18 cellular contexts compared by ENCODE assay signal in the genomic region with DNA sequence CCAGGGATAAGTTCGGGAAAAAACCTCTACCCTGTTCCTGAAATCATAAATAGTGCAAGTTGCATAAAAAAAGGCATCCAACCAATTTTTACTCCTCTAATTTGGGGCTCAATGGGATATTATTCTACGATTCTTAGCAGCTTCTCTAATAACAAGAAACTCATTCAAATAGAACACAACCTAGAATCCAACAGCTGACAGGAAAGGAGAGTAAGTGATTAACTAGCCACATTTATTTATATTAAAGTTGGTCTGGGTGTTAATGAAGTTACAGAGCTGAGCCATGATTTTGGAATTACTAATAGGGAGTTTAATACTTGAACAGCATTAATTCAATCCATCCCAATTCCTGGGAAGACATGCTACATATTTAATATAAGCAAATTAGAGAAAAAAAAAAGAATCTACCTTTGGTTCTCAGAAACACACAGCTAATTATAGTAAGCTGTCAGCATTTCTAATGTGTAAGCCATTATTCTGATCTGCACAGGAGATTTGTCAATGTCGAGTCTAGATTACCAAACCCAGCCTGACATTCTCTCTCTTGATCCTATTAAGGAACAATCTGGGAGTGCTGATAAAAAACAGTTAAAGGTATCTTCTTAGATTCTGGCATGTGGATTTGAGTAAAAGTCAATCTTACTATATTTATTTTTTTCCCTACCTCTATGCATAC.
DNase-seq lines count a peak whose midpoint lies in the region; ATAC-seq and TF ChIP-seq lines count a peak whose summit lies in the region.
"Had no signal": no experiment of that assay in that cellular context is flagged by ENCODE, and none has a peak within 500 bp of the region (broad histone marks: within the 10 kb centered on the region; RNA-seq: fewer than 3 reads in every experiment).

No MANE protein-coding gene starts in this region.

- no peaks in the 10 kb centered on the region for H3K27me3 Mint-ChIP-seq in nephron (ENCODE audit: low read depth)

- H3K36me3 ChIP-seq in body of pancreas (replicated peaks in 1 of 2; ENCODE audit: insufficient read depth in 1 of 2, low read depth in 2 of 2): no peaks in the 10 kb centered on the region

- H3K27ac Mint-ChIP-seq in nephron: peak overlapping the region; percentile 13 to 77 (median 15)
- H3K27ac Mint-ChIP-seq: HFFc6 had no signal

- H3K27ac ChIP-seq in body of pancreas: no peak overlapping the region
- H3K27ac ChIP-seq: adrenal gland had no signal

- no peak for TF ChIP-seq POLR2A in body of pancreas (IDR thresholded peaks at IDR 0.05)

- H3K27me3 ChIP-seq in body of pancreas: no peaks in the 10 kb centered on the region
- H3K27me3 ChIP-seq: adrenal gland had no signal

- DNase-seq in germinal center (ENCODE audit: low spot score) (no peak), glomerular visceral epithelial cell (ENCODE audit: extremely low spot score) (no peak), body of pancreas (no peak)
- no peak for DNase-seq in activated CD8-positive, alpha-beta memory T cell treated with anti-CD3 and anti-CD28 coated beads, Interleukin-2, amount 50 U/mL, for 48 hours
- DNase-seq: activated CD4-positive, alpha-beta T cell treated with anti-CD3 and anti-CD28 coated beads for 48 hours; activated T-cell treated with anti-CD3 and anti-CD28 coated beads, Interleukin-2, amount 50 U/mL, for 48 hours; adrenal gland; DMS153; head of caudate nucleus; HFFc6; NCI-H2081; NCI-H774; stimulated activated CD4-positive, alpha-beta T cell treated with anti-CD3 and anti-CD28 coated beads, Interleukin-1b, Interleukin-23, amount 100 ng/mL, for 48 hours; T-helper 2 cell had no signal

- H3K9me3 Mint-ChIP-seq in nephron: no peaks in the 10 kb centered on the region
- H3K9me3 Mint-ChIP-seq: HFFc6 had no signal

- H3K9me3 ChIP-seq in body of pancreas: no peaks in the 10 kb centered on the region
- H3K9me3 ChIP-seq: adrenal gland had no signal

- intact Hi-C loops in body of pancreas (cut with DNase I): no loop called here

- peaks cover 7% of the 10 kb centered on the region for H3K4me1 Mint-ChIP-seq in nephron

- H3K36me3 Mint-ChIP-seq in nephron (ENCODE audit: low read depth): peaks cover 38% of the 10 kb centered on the region

- no peak for TF ChIP-seq CTCF in nephron (IDR thresholded peaks at IDR 0.05; ENCODE audit: unreplicated experiment in 3 of 3)
- TF ChIP-seq CTCF in body of pancreas (IDR thresholded peaks at IDR 0.05): no peak

- no peaks in the 10 kb centered on the region for H3K4me1 ChIP-seq in body of pancreas
- H3K4me1 ChIP-seq: adrenal gland had no signal

- 67 to 70% methylated on average over 3 of the region's 3 CpGs for WGBS in body of pancreas, 2 donors

- ATAC-seq in GM19025 (IDR thresholded peaks at IDR 0.05; ENCODE audit: low read depth, unreplicated experiment) (peak; percentile 83), HG02642 (IDR thresholded peaks at IDR 0.05; ENCODE audit: poor library complexity, unreplicated experiment) (peak; percentile 67), HG03354 (IDR thresholded peaks at IDR 0.05; ENCODE audit: poor library complexity, severe bottlenecking, unreplicated experiment) (peak; percentile 97), body of pancreas (no peak)

- H3K4me3 ChIP-seq in body of pancreas: no peak overlapping the region
- H3K4me3 ChIP-seq: adrenal gland had no signal

- H3K4me3 Mint-ChIP-seq in nephron: no peak overlapping the region
- H3K4me3 Mint-ChIP-seq: HFFc6 had no signal
